In the genomic region with DNA sequence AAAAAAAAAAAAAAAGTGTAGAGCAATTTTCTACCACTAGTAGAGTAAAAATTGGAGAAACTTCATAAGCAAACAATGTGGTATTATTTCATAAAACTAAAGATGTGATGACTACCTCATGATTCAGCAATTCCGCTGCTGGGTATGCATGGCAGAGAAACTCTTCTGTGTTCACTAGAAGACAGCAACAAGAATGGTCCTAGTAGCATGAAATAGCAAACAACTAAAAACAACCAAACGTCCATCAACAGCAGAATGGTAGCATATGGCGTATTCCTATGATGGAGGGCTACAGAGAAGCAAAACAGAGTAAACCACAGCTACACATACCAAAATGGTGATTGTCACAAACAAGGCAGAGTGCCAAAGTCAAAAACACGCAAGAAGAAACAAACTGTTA, we compare ENCODE assay signal across 1 cellular context.
TF ChIP-seq lines count a peak whose summit lies in the region.

No MANE protein-coding gene starts in this region.

TF ChIP-seq in endothelial cell of umbilical vein, 7 proteins besides CTCF, POLR2A, EP300 and RAD21 (continued from another document):
- TF ChIP-seq FOS (IDR thresholded peaks at IDR 0.05; ENCODE audit: borderline replicate concordance, insufficient read depth, low read length), result peak; percentile 62
